In genomic region chr3:114498779-114499370, GRCh38 we compare ENCODE assay signal across 10 cellular contexts.
DNase-seq lines count a peak whose midpoint lies in the region; ATAC-seq and TF ChIP-seq lines count a peak whose summit lies in the region.
"Had no signal": no experiment of that assay in that cellular context is flagged by ENCODE, and none has a peak within 500 bp of the region (broad histone marks: within the 10 kb centered on the region; RNA-seq: fewer than 3 reads in every experiment).

No MANE protein-coding gene starts in this region.

- H3K4me3 Mint-ChIP-seq in osteocyte (ENCODE audit: unreplicated experiment): no peak overlapping the region
- H3K4me3 Mint-ChIP-seq: CD4-positive, CD25-positive, alpha-beta regulatory T cell had no signal

- H3K27ac Mint-ChIP-seq in osteocyte (ENCODE audit: unreplicated experiment): no peak overlapping the region
- H3K27ac Mint-ChIP-seq: CD4-positive, CD25-positive, alpha-beta regulatory T cell had no signal

- TF ChIP-seq CTCF in hepatocyte (IDR thresholded peaks at IDR 0.05; ENCODE audit: poor library complexity) (no peak), osteocyte (IDR thresholded peaks at IDR 0.05) (no peak)

- ATAC-seq in HG02981 (IDR thresholded peaks at IDR 0.05; ENCODE audit: unreplicated experiment): no peak

- H3K36me3 Mint-ChIP-seq in osteocyte (ENCODE audit: unreplicated experiment): no peaks in the 10 kb centered on the region

- no peaks in the 10 kb centered on the region for H3K9me3 ChIP-seq in hepatocyte (ENCODE audit: low read depth)

- in situ Hi-C loops in ACHN (cut with HindIII; ENCODE audit: low pct_ligation_motif_present, low pct_unique_long_range_greater_than_20kb, low sequenced_read_pairs): no loop called here

- H3K4me1 Mint-ChIP-seq in osteocyte (ENCODE audit: unreplicated experiment): peaks cover 42% of the 10 kb centered on the region

- H3K4me2 ChIP-seq in hepatocyte: no peak overlapping the region

- H3K36me3 ChIP-seq in hepatocyte (replicated peaks; ENCODE audit: insufficient read depth, low read depth): no peaks in the 10 kb centered on the region

- H3K79me2 ChIP-seq in hepatocyte: no peaks in the 10 kb centered on the region

- H3K27me3 Mint-ChIP-seq in osteocyte (ENCODE audit: unreplicated experiment): no peaks in the 10 kb centered on the region

- WGBS in hepatocyte (ENCODE audit: low lambda C conversion rate, missing lambda C conversion rate): 69% methylated on average over 6 of the region's 6 CpGs

- H2AFZ ChIP-seq in hepatocyte: no peak overlapping the region

- no peak overlapping the region for H3K27ac ChIP-seq in hepatocyte

- no peaks in the 10 kb centered on the region for H3K4me1 ChIP-seq in hepatocyte (ENCODE audit: insufficient read depth)

- no peaks in the 10 kb centered on the region for H3K9me3 Mint-ChIP-seq in osteocyte (ENCODE audit: unreplicated experiment)

- no peaks in the 10 kb centered on the region for H3K9me2 ChIP-seq in hepatocyte (replicated peaks; ENCODE audit: insufficient read depth)

- no peaks in the 10 kb centered on the region for H4K20me1 ChIP-seq in hepatocyte (ENCODE audit: insufficient read depth, poor library complexity, severe bottlenecking)

- TF ChIP-seq POLR2A in erythroblast (IDR thresholded peaks at IDR 0.05; ENCODE audit: low read length): no peak

- DNase-seq in ACHN: peak; percentile 23
- peak; percentile 15 for DNase-seq in HS-5 (ENCODE audit: low read depth)
- peak; percentile 12 for DNase-seq in T1000 (lab: John Stamatoyannopoulos, UW)
- peak; percentile 75 for DNase-seq in hepatocyte (ENCODE audit: low spot score)
- no peak for DNase-seq in stimulated activated naive CD4-positive, alpha-beta T cell treated with Interleukin-2 at 50 U/mL for 16 hours (lab: John Stamatoyannopoulos, UW)
- DNase-seq in erythroblast (lab: John Stamatoyannopoulos, UW): no peak
- no peak for DNase-seq in osteocyte (ENCODE audit: extremely low spot score, unreplicated experiment)
- DNase-seq: CD4-positive, CD25-positive, alpha-beta regulatory T cell; stimulated activated CD4-positive, alpha-beta T cell treated with anti-CD3 and anti-CD28 coated beads, Interleukin-4, amount 100 ng/mL, for 4 hours had no signal

- no peaks in the 10 kb centered on the region for H3K27me3 ChIP-seq in hepatocyte

- no peak overlapping the region for H3K4me3 ChIP-seq in hepatocyte

Comparison
In these comparisons a context has a peak if more than half of its experiments do, and no peak if none do; other contexts are left out.
1. DNase-seq: peak in ACHN (single experiment), HS-5 (single experiment), T1000 (single experiment) and hepatocyte (single experiment); none in stimulated activated naive CD4-positive, alpha-beta T cell treated with Interleukin-2 at 50 U/mL for 16 hours (single experiment), erythroblast (0 of 2) and osteocyte (single experiment).